15 cellular contexts compared by ENCODE assay signal in genomic region chr3:67706934-67707333, GRCh38.
"Had no signal": no experiment of that assay in that cellular context is flagged by ENCODE, and none has a peak within 500 bp of the region (broad histone marks: within the 10 kb centered on the region; RNA-seq: fewer than 3 reads in every experiment).

No MANE protein-coding gene starts in this region.

- DNase-seq: activated naive CD8-positive, alpha-beta T cell treated with anti-CD3 and anti-CD28 coated beads for 36 hours; aorta; effector memory CD8-positive, alpha-beta T cell; immature natural killer cell; left cardiac atrium; mammary epithelial cell; spleen; stimulated activated CD4-positive, alpha-beta T cell treated with anti-CD3 and anti-CD28 coated beads, Interleukin-1b, Interleukin-23, amount 100 ng/mL, for 48 hours; SW 1271 had no signal

- H3K27me3 ChIP-seq: cardiac muscle cell, SJSA1, spleen had no signal

- H3K4me1 Mint-ChIP-seq: immature natural killer cell had no signal

- H3K27ac Mint-ChIP-seq: activated naive CD8-positive, alpha-beta T cell treated with anti-CD3 and anti-CD28 coated beads for 36 hours; activated T-helper 2 cell treated with anti-CD3 and anti-CD28 coated beads, Interferon-gamma antibody, Interleukin-2, Interleukin-4, amounts not matched to agents 10 μg/mL and 5 μg/mL and 100 μg/mL, durations not matched to agents 14 hours and 24 hours and 36 hours; effector memory CD8-positive, alpha-beta T cell; immature natural killer cell; stimulated activated memory B cell treated with anti-CD40 and anti-IgM and Interleukin-4, amounts not matched to agents 10 μg/mL and 1 μg/mL and 100 μg/mL, for 72 hours; T-helper 2 cell treated with Interferon-gamma antibody and Interleukin-4, amounts not matched to agents 5 μg/mL and 100 μg/mL, for 36 hours had no signal

- H3K27me3 Mint-ChIP-seq: activated naive CD8-positive, alpha-beta T cell treated with anti-CD3 and anti-CD28 coated beads for 36 hours; stimulated activated memory B cell treated with anti-CD40 and anti-IgM and Interleukin-4, amounts not matched to agents 10 μg/mL and 1 μg/mL and 100 μg/mL, for 72 hours had no signal

- H3K4me3 Mint-ChIP-seq: activated naive CD8-positive, alpha-beta T cell treated with anti-CD3 and anti-CD28 coated beads for 36 hours; effector memory CD8-positive, alpha-beta T cell; immature natural killer cell; stimulated activated memory B cell treated with anti-CD40 and anti-IgM and Interleukin-4, amounts not matched to agents 10 μg/mL and 1 μg/mL and 100 μg/mL, for 72 hours; T-helper 2 cell treated with Interferon-gamma antibody and Interleukin-4, amounts not matched to agents 5 μg/mL and 100 μg/mL, for 36 hours had no signal

- H3K4me1 ChIP-seq: SJSA1 had no signal

- H3K9me3 ChIP-seq: SJSA1, spleen had no signal

- ATAC-seq: activated CD4-positive, CD25-positive, alpha-beta regulatory T cell treated with anti-CD3 and anti-CD28 coated beads, Interleukin-2, amount 50 U/mL, for 24 hours; effector memory CD8-positive, alpha-beta T cell; left cardiac atrium; stimulated activated memory B cell treated with anti-CD40 and anti-IgM and Interleukin-4, amounts not matched to agents 10 μg/mL and 1 μg/mL and 100 μg/mL, for 72 hours had no signal

- H3K9me3 Mint-ChIP-seq: activated naive CD8-positive, alpha-beta T cell treated with anti-CD3 and anti-CD28 coated beads for 36 hours; activated T-helper 2 cell treated with anti-CD3 and anti-CD28 coated beads, Interferon-gamma antibody, Interleukin-2, Interleukin-4, amounts not matched to agents 10 μg/mL and 5 μg/mL and 100 μg/mL, durations not matched to agents 14 hours and 24 hours and 36 hours; immature natural killer cell; T-helper 2 cell treated with Interferon-gamma antibody and Interleukin-4, amounts not matched to agents 5 μg/mL and 100 μg/mL, for 36 hours had no signal

- H3K36me3 ChIP-seq: cardiac muscle cell, SJSA1, spleen had no signal

- H3K27ac ChIP-seq: cardiac muscle cell, SJSA1, spleen had no signal

- H3K4me3 ChIP-seq: cardiac muscle cell, SJSA1, spleen had no signal
